Comparison of ENCODE assay signal across 21 cellular contexts in genomic region chr7:105808209-105808608, GRCh38.
A peak's percentile ranks its signal among the peaks of the same experiment; 100 is the strongest.
DNase-seq lines count a peak whose midpoint lies in the region; ATAC-seq and TF ChIP-seq lines count a peak whose summit lies in the region.
"Had no signal": no experiment of that assay in that cellular context is flagged by ENCODE, and none has a peak within 500 bp of the region (broad histone marks: within the 10 kb centered on the region; RNA-seq: fewer than 3 reads in every experiment).

No MANE protein-coding gene starts in this region.

- H3K4me1 Mint-ChIP-seq in activated naive CD4-positive, alpha-beta T cell treated with anti-CD3 and anti-CD28 coated beads, Interleukin-2, amount 50 U/mL, for 24 hours: peaks cover 72% of the 10 kb centered on the region
- H3K4me1 Mint-ChIP-seq in activated CD4-positive, alpha-beta memory T cell treated with anti-CD3 and anti-CD28 coated beads for 36 hours (ENCODE audit: low read depth): peaks cover 57% of the 10 kb centered on the region
- H3K4me1 Mint-ChIP-seq in stimulated activated naive B cell treated with anti-CD40 and anti-IgM and Interleukin-4, amounts not matched to agents 10 μg/mL and 1 μg/mL and 100 μg/mL, for 72 hours: peaks cover 49 to 54% of the 10 kb centered on the region in 2 donors

- no peaks in the 10 kb centered on the region for H3K9me3 ChIP-seq in effector memory CD4-positive, alpha-beta T cell (ENCODE audit: control insufficient read depth, low read length)
- no peaks in the 10 kb centered on the region for H3K9me3 ChIP-seq in left lung
- H3K9me3 ChIP-seq: mucosa of descending colon, psoas muscle, SJCRH30, upper lobe of left lung had no signal

- H3K27me3 Mint-ChIP-seq in activated naive CD4-positive, alpha-beta T cell treated with anti-CD3 and anti-CD28 coated beads, Interleukin-2, amount 50 U/mL, for 24 hours: no peaks in the 10 kb centered on the region
- no peaks in the 10 kb centered on the region for H3K27me3 Mint-ChIP-seq in activated CD4-positive, alpha-beta memory T cell treated with anti-CD3 and anti-CD28 coated beads for 36 hours
- peaks cover 0 to 4% of the 10 kb centered on the region in 2 donors for H3K27me3 Mint-ChIP-seq in stimulated activated naive B cell treated with anti-CD40 and anti-IgM and Interleukin-4, amounts not matched to agents 10 μg/mL and 1 μg/mL and 100 μg/mL, for 72 hours

- ATAC-seq in stimulated activated naive B cell treated with anti-CD40 and anti-IgM and Interleukin-4, amounts not matched to agents 10 μg/mL and 1 μg/mL and 100 μg/mL, for 72 hours (replicated peaks): no peak
- ATAC-seq in left lung: no peak
- ATAC-seq: Panc1, psoas muscle had no signal

- no peaks in the 10 kb centered on the region for H3K36me3 Mint-ChIP-seq in activated naive CD4-positive, alpha-beta T cell treated with anti-CD3 and anti-CD28 coated beads, Interleukin-2, amount 50 U/mL, for 24 hours
- H3K36me3 Mint-ChIP-seq in activated CD4-positive, alpha-beta memory T cell treated with anti-CD3 and anti-CD28 coated beads for 36 hours: no peaks in the 10 kb centered on the region
- peaks cover 0 to 5% of the 10 kb centered on the region in 2 donors for H3K36me3 Mint-ChIP-seq in stimulated activated naive B cell treated with anti-CD40 and anti-IgM and Interleukin-4, amounts not matched to agents 10 μg/mL and 1 μg/mL and 100 μg/mL, for 72 hours

- CTCF ChIA-PET in activated CD4-positive, alpha-beta memory T cell treated with anti-CD3 and anti-CD28 coated beads for 36 hours (lab: Charles Lee): interaction anchor here (0.6 to 1.3 kb wide), 4 partner anchors 13 to 200 kb away, joined by 3 read pairs; no protein-coding TSS in a partner anchor

- no peaks in the 10 kb centered on the region for H3K27me3 ChIP-seq in effector memory CD4-positive, alpha-beta T cell (replicated peaks; ENCODE audit: control insufficient read depth, insufficient read depth, low read length, poor library complexity, severe bottlenecking)
- no peaks in the 10 kb centered on the region for H3K27me3 ChIP-seq in left lung
- H3K27me3 ChIP-seq: SJCRH30, upper lobe of left lung had no signal

- intact Hi-C loops in activated CD4-positive, alpha-beta memory T cell treated with anti-CD3 and anti-CD28 coated beads for 36 hours (cut with micrococcal nuclease): loop anchor here (2.0 to 5.0 kb wide), 4 partner anchors 511 to 1059 kb away; no protein-coding TSS in a partner anchor
- intact Hi-C loops in left lung (cut with DNase I): no loop called here

- H3K36me3 ChIP-seq in effector memory CD4-positive, alpha-beta T cell (ENCODE audit: control insufficient read depth, insufficient read depth, low read length): no peaks in the 10 kb centered on the region
- no peaks in the 10 kb centered on the region for H3K36me3 ChIP-seq in left lung
- H3K36me3 ChIP-seq: SJCRH30, upper lobe of left lung had no signal

- no peak overlapping the region for H3K4me3 ChIP-seq in effector memory CD4-positive, alpha-beta T cell (ENCODE audit: insufficient read depth, low read depth, low read length, poor library complexity, severe bottlenecking)
- no peak overlapping the region for H3K4me3 ChIP-seq in left lung
- H3K4me3 ChIP-seq: GM23248, mucosa of descending colon, psoas muscle, SJCRH30, skin epidermis, upper lobe of left lung had no signal

- peak overlapping the region; percentile 31 for H3K27ac ChIP-seq in effector memory CD4-positive, alpha-beta T cell (ENCODE audit: insufficient read depth, low read length, poor library complexity, severe bottlenecking)
- H3K27ac ChIP-seq in left lung: no peak overlapping the region
- H3K27ac ChIP-seq: GM23248, psoas muscle, SJCRH30, upper lobe of left lung had no signal

- H3K4me3 Mint-ChIP-seq in activated naive CD4-positive, alpha-beta T cell treated with anti-CD3 and anti-CD28 coated beads, Interleukin-2, amount 50 U/mL, for 24 hours: peak overlapping the region; percentile 72
- H3K4me3 Mint-ChIP-seq in activated CD4-positive, alpha-beta memory T cell treated with anti-CD3 and anti-CD28 coated beads for 36 hours: no peak overlapping the region
- peak overlapping the region in 1 of 2 donors; percentile 18 for H3K4me3 Mint-ChIP-seq in stimulated activated naive B cell treated with anti-CD40 and anti-IgM and Interleukin-4, amounts not matched to agents 10 μg/mL and 1 μg/mL and 100 μg/mL, for 72 hours
- H3K4me3 Mint-ChIP-seq: brain had no signal

- H3K9me3 Mint-ChIP-seq in activated naive CD4-positive, alpha-beta T cell treated with anti-CD3 and anti-CD28 coated beads, Interleukin-2, amount 50 U/mL, for 24 hours: no peaks in the 10 kb centered on the region
- H3K9me3 Mint-ChIP-seq in activated CD4-positive, alpha-beta memory T cell treated with anti-CD3 and anti-CD28 coated beads for 36 hours: no peaks in the 10 kb centered on the region
- no peaks in the 10 kb centered on the region for H3K9me3 Mint-ChIP-seq in stimulated activated naive B cell treated with anti-CD40 and anti-IgM and Interleukin-4, amounts not matched to agents 10 μg/mL and 1 μg/mL and 100 μg/mL, for 72 hours
- H3K9me3 Mint-ChIP-seq: brain had no signal

- TF ChIP-seq CTCF in left lung (IDR thresholded peaks at IDR 0.05): no peak

- H3K4me1 ChIP-seq in effector memory CD4-positive, alpha-beta T cell (ENCODE audit: control insufficient read depth, insufficient read depth, low read length, poor library complexity, severe bottlenecking): peaks cover 32% of the 10 kb centered on the region
- H3K4me1 ChIP-seq in left lung: peaks cover 0 to 14% of the 10 kb centered on the region in 2 donors
- H3K4me1 ChIP-seq: psoas muscle, SJCRH30 had no signal

- POLR2A ChIA-PET in activated CD4-positive, alpha-beta memory T cell treated with anti-CD3 and anti-CD28 coated beads for 36 hours (lab: Charles Lee): interaction anchor here (0.6 to 2.3 kb wide), 7 partner anchors 10 to 275 kb away, joined by 3 to 11 read pairs (median 3); no protein-coding TSS in a partner anchor

- no peak for DNase-seq in activated naive CD4-positive, alpha-beta T cell (lab: John Stamatoyannopoulos, UW)
- no peak for DNase-seq in activated CD4-positive, alpha-beta memory T cell treated with anti-CD3 and anti-CD28 coated beads for 36 hours
- DNase-seq in effector memory CD4-positive, alpha-beta T cell: no peak
- no peak for DNase-seq in stimulated activated naive B cell treated with anti-CD40 and anti-IgM and Interleukin-4, amounts not matched to agents 10 μg/mL and 1 μg/mL and 100 μg/mL, for 72 hours
- DNase-seq in NAMALWA (ENCODE audit: low spot score) (no peak), left lung (no peak), KG1 (lab: John Stamatoyannopoulos, UW) (no peak)
- DNase-seq: activated CD4-positive, CD25-positive, alpha-beta regulatory T cell; DMS53; GM23248; mucosa of descending colon; NCI-H187; NCI-H2227 treated with DMSO at 0.1 percent for 48 hours; psoas muscle; SJCRH30; stimulated activated CD4-positive, alpha-beta T cell treated with anti-CD3 and anti-CD28 coated beads, Interleukin-2, amount 100 ng/mL, for 24 hours; upper lobe of left lung had no signal

- H3K27ac Mint-ChIP-seq in activated naive CD4-positive, alpha-beta T cell treated with anti-CD3 and anti-CD28 coated beads, Interleukin-2, amount 50 U/mL, for 24 hours: peak overlapping the region; percentile 76
- H3K27ac Mint-ChIP-seq in activated CD4-positive, alpha-beta memory T cell treated with anti-CD3 and anti-CD28 coated beads for 36 hours: peak overlapping the region; percentile 67
- peak overlapping the region; percentile 44 for H3K27ac Mint-ChIP-seq in stimulated activated naive B cell treated with anti-CD40 and anti-IgM and Interleukin-4, amounts not matched to agents 10 μg/mL and 1 μg/mL and 100 μg/mL, for 72 hours
- H3K27ac Mint-ChIP-seq: brain had no signal
